In the genomic region with DNA sequence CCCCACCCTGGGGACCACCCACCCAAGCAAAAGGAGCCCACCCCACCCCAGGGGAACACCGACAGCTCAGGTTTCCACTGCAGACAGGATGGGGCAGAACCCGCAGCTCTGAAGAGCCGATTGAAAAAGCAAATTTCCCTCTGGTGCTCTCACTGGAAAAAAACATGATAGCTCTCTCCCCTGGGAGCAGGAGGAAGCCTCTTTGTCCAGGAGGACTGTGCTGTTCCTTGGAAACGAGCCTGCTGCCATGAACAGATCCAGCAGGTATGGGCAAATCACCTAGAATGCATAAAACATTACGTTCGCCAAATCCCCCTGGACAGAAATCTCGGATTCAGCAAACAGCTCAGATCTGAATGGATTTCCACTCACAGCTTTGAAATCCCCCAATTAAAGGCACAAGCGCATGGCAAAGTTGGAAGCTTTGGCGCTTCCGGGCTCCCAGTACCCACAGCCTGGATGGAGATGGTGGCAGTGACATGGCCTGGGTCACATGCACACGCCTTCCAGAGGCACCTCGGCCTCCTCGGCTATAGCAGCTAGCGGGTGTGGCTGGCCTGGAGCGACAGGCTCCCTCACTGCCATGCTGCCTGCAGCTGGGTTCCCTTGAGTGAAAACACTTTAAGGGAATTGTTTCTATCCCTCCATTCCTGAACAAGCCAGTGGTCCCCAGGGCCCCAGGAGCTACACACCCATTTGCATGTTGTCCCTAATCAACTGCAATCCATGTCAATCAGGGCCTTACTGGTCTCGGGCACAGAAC, we compare ENCODE assay signal across 21 cellular contexts. TPM values are rescaled to one million over a fixed set of nuclear protein-coding genes. Genes with fewer than 3 reads are reported as not detected.
DNase-seq lines count a peak whose midpoint lies in the region; ATAC-seq and TF ChIP-seq lines count a peak whose summit lies in the region.
"Had no signal": no experiment of that assay in that cellular context is flagged by ENCODE, and none has a peak within 500 bp of the region (broad histone marks: within the 10 kb centered on the region; RNA-seq: fewer than 3 reads in every experiment).

No MANE protein-coding gene starts in this region.

- no peak overlapping the region for H3K14ac ChIP-seq in neuronal stem cell (ENCODE audit: low read length)

- H3K4ac ChIP-seq in neuronal stem cell (ENCODE audit: low read length): no peak overlapping the region

- no peaks in the 10 kb centered on the region for H3K36me3 ChIP-seq in neuronal stem cell (replicated peaks in 1 of 2; ENCODE audit: control insufficient read depth in 2 of 2, insufficient read depth in 2 of 2, low read length in 2 of 2)
- no peaks in the 10 kb centered on the region for H3K36me3 ChIP-seq in colonic mucosa
- H3K36me3 ChIP-seq: heart left ventricle had no signal

- H2AK5ac ChIP-seq in neuronal stem cell (ENCODE audit: low read depth, low read length): no peak overlapping the region

- H2BK120ac ChIP-seq in neuronal stem cell (ENCODE audit: low read depth, low read length): no peak overlapping the region

- intact Hi-C loops in colonic mucosa (cut with DNase I): no loop called here

- peak overlapping the region; percentile 12 for H2BK5ac ChIP-seq in neuronal stem cell (ENCODE audit: low read length)

- H3K18ac ChIP-seq in neuronal stem cell (ENCODE audit: low read length): peak overlapping the region; percentile 35

- H3K36me3 Mint-ChIP-seq in T-helper 17 cell (ENCODE audit: low read depth): no peaks in the 10 kb centered on the region
- H3K36me3 Mint-ChIP-seq: immature natural killer cell had no signal

- H3K27ac ChIP-seq in neuronal stem cell (replicated peaks; ENCODE audit: low read length): no peak overlapping the region
- H3K27ac ChIP-seq in colonic mucosa: no peak overlapping the region
- H3K27ac ChIP-seq: heart left ventricle, stomach had no signal

- peaks cover 2 to 4% of the 10 kb centered on the region in 2 donors for H3K4me1 ChIP-seq in neuronal stem cell (ENCODE audit: control insufficient read depth in 2 of 2, insufficient read depth in 1 of 2, low read depth in 1 of 2, low read length in 2 of 2)
- H3K4me1 ChIP-seq in colonic mucosa: no peaks in the 10 kb centered on the region

- H3K4me3 ChIP-seq in neuronal stem cell (ENCODE audit: low read length in 2 of 2) (no peak overlapping the region), colonic mucosa (no peak overlapping the region)
- H3K4me3 ChIP-seq: heart left ventricle, stomach had no signal

- H3K23ac ChIP-seq in neuronal stem cell (ENCODE audit: low read depth, low read length, poor library complexity): no peak overlapping the region

- no peaks in the 10 kb centered on the region for H3K9me3 ChIP-seq in T-helper 17 cell (ENCODE audit: control insufficient read depth, low read length, poor library complexity, severe bottlenecking)
- no peaks in the 10 kb centered on the region for H3K9me3 ChIP-seq in neuronal stem cell (replicated peaks in 1 of 2; ENCODE audit: control insufficient read depth in 2 of 2, insufficient read depth in 1 of 2, low read depth in 1 of 2, low read length in 2 of 2)
- no peaks in the 10 kb centered on the region for H3K9me3 ChIP-seq in colonic mucosa
- H3K9me3 ChIP-seq: heart left ventricle, stomach had no signal

- no peaks in the 10 kb centered on the region for H3K79me1 ChIP-seq in neuronal stem cell (ENCODE audit: low read depth, low read length)

- H3K4me2 ChIP-seq in neuronal stem cell (ENCODE audit: insufficient read depth, low read length, poor library complexity, severe bottlenecking): no peak overlapping the region

- H3K9ac ChIP-seq in neuronal stem cell (ENCODE audit: low read depth, low read length, poor library complexity) (no peak overlapping the region), colonic mucosa (ENCODE audit: low read depth in 2 of 2, low read length in 2 of 2) (no peak overlapping the region)

- WGBS in neuronal stem cell (ENCODE audit: extremely low coverage in 2 of 2, insufficient read length in 2 of 2, insufficient replicate concordance in 1 of 2), 2 donors: no CpG with 5 or more reads among the region's 16 CpGs

- no peak overlapping the region for H2BK15ac ChIP-seq in neuronal stem cell (ENCODE audit: low read length)

- H3K27me3 Mint-ChIP-seq in T-helper 17 cell: no peaks in the 10 kb centered on the region
- H3K27me3 Mint-ChIP-seq: B cell had no signal

- ATAC-seq in T-helper 17 cell (no peak), GM19455 (IDR thresholded peaks at IDR 0.05; ENCODE audit: unreplicated experiment) (no peak), GM21515 (IDR thresholded peaks at IDR 0.05; ENCODE audit: unreplicated experiment) (no peak)
- ATAC-seq: heart left ventricle, Right ventricle myocardium inferior had no signal

- no peak overlapping the region for H4K91ac ChIP-seq in neuronal stem cell (ENCODE audit: low read depth, low read length, poor library complexity)

- no peak overlapping the region for H4K8ac ChIP-seq in neuronal stem cell (ENCODE audit: low read depth, low read length)

- no peak overlapping the region for H3K4me3 Mint-ChIP-seq in T-helper 17 cell
- H3K4me3 Mint-ChIP-seq: activated naive CD4-positive, alpha-beta T cell treated with anti-CD3 and anti-CD28 coated beads for 36 hours; B cell; immature natural killer cell had no signal

- peaks cover 12% of the 10 kb centered on the region for H3K4me1 Mint-ChIP-seq in T-helper 17 cell

- peak overlapping the region; percentile 21 for H3K27ac Mint-ChIP-seq in T-helper 17 cell
- H3K27ac Mint-ChIP-seq: activated naive CD4-positive, alpha-beta T cell treated with anti-CD3 and anti-CD28 coated beads for 36 hours; B cell; immature natural killer cell had no signal

- H3K27me3 ChIP-seq in neuronal stem cell (ENCODE audit: control insufficient read depth in 3 of 3, insufficient read depth in 3 of 3, low read depth in 1 of 3, low read length in 3 of 3) (no peaks in the 10 kb centered on the region), colonic mucosa (no peaks in the 10 kb centered on the region)
- H3K27me3 ChIP-seq: heart left ventricle, stomach had no signal

- no peak overlapping the region for H2AFZ ChIP-seq in neuronal stem cell (ENCODE audit: low read length)

- DNase-seq in NCI-H1105 treated with DMSO at 0.1 percent for 48 hours (lab: John Stamatoyannopoulos, UW) (peak; percentile 5), NCI-H1105 (lab: John Stamatoyannopoulos, UW) (no peak), NCI-H187 (lab: John Stamatoyannopoulos, UW) (peak; percentile 6 to 34), T-helper 17 cell (no peak), neuronal stem cell (ENCODE audit: low spot score) (no peak), colonic mucosa (no peak)
- DNase-seq: 8988T; activated CD4-positive, alpha-beta T cell treated with anti-CD3 and anti-CD28 coated beads, Interleukin-2, amount 50 U/mL, for 48 hours; activated naive CD4-positive, alpha-beta T cell treated with anti-CD3 and anti-CD28 coated beads for 36 hours; activated T-cell treated with anti-CD3 and anti-CD28 coated beads for 4 hours; anterior cingulate cortex; immature natural killer cell; Karpas-422; mammary epithelial cell; stomach; trophoblast cell had no signal

- H2BK12ac ChIP-seq in neuronal stem cell (ENCODE audit: low read length): no peak overlapping the region

- no peak for TF ChIP-seq CTCF in colonic mucosa (IDR thresholded peaks at IDR 0.05)

RNA-seq across cellular contexts. Expression of gene CEBPG, which starts 59.1 kb away (rescaled TPM):
- 10 to 100 TPM; 17.0 to 22.0 TPM for total RNA-seq in T-helper 17 cell
- 23.4 TPM for polyA plus RNA-seq in neuronal stem cell (2013, experiment 1 of 2)
- 23.1 TPM for polyA plus RNA-seq in neuronal stem cell (2013, experiment 2 of 2)
- 10 to 100 TPM; 62.1 to 72.3 TPM for total RNA-seq in colonic mucosa

Comparison
In these comparisons a context has a peak if more than half of its experiments do, and no peak if none do; other contexts are left out.
1. DNase-seq: peak in NCI-H1105 treated with DMSO at 0.1 percent for 48 hours (single experiment) and NCI-H187 (2 of 2); none in NCI-H1105 (single experiment), T-helper 17 cell (0 of 3), neuronal stem cell (single experiment) and colonic mucosa (single experiment).